ENCODE assay signal across 10 cellular contexts in the genomic region with DNA sequence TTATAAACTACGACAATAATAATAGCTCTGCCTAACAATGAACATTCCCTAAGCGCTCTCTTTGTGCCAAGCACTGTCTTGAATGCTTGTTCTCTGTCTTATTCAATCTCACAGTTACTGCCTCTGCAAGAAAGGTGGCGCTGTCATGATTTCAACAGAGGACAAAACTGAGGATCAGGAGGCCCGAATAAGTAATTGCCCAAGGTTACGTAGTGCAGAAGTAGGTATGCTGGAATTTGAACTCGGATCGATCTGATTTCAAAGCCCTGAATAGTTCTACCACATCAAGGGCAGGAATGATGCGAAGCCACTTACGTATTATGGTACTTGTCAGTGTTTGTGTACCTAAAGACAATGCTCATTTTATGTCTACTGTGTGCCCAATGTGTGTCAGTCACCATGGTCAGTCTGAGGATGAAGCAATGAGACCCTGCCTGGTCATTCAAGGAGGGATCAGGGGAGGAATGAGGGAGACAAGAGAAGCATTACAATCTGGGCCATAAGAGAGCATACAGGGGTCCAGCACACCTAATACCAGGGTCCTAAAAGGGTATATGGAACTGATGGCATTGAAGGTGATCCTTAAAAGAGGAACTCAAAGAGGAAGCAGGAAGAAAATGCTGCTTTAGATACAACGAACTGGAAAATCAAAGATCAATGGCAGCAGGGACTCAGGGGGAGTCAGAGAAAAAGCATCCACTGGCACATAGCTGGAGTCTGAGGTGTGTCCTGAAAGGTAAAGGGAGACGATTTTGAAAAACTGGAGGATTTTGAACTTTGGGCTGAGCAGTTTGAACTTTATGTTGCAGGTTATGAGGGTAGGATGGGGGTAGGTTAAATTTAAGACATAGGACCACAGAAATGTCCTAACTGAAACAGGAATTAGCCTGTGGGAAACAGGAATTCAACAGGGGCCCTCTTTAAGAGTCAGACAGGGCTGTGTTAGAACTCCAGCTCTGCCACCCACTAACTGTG.
DNase-seq lines count a peak whose midpoint lies in the region; ATAC-seq and TF ChIP-seq lines count a peak whose summit lies in the region.
"Had no signal": no experiment of that assay in that cellular context is flagged by ENCODE, and none has a peak within 500 bp of the region (broad histone marks: within the 10 kb centered on the region; RNA-seq: fewer than 3 reads in every experiment).

No MANE protein-coding gene starts in this region.

- H3K4me1 ChIP-seq in foreskin keratinocyte = no peaks in the 10 kb centered on the region

- in situ Hi-C loops in SK-MEL-5 (cut with HindIII; ENCODE audit: low pct_unique_long_range_greater_than_20kb, low sequenced_read_pairs) = no loop called here

- ATAC-seq in foreskin keratinocyte = no peak
- no peak for ATAC-seq in HG03460 (IDR thresholded peaks at IDR 0.05; ENCODE audit: unreplicated experiment)
- ATAC-seq in HG03280 (IDR thresholded peaks at IDR 0.05; ENCODE audit: unreplicated experiment) = no peak

- H3K27ac ChIP-seq in foreskin keratinocyte = no peak overlapping the region
- H3K27ac ChIP-seq: thoracic aorta had no signal

- DNase-seq in H7 (peak; percentile 13), SK-MEL-5 (ENCODE audit: low read depth, low spot score) (peak; percentile 68), foreskin keratinocyte (no peak), retinal pigment epithelial cell (ENCODE audit: low read depth) (peak; percentile 2), SK-N-DZ (ENCODE audit: low spot score) (no peak)
- DNase-seq: activated T-cell treated with anti-CD3 and anti-CD28 coated beads, Interleukin-2, amount 50 U/mL, for 1 hour; NCI-H2107 had no signal

- no peaks in the 10 kb centered on the region for H3K36me3 ChIP-seq in H7 (replicated peaks; ENCODE audit: control insufficient read depth, insufficient read depth, low read length)
- H3K36me3 ChIP-seq: thoracic aorta had no signal

- H3K27me3 ChIP-seq in H7 (ENCODE audit: control insufficient read depth, insufficient read depth, low read length) (no peaks in the 10 kb centered on the region), foreskin keratinocyte (no peaks in the 10 kb centered on the region)

- TF ChIP-seq CTCF in foreskin keratinocyte (conservative IDR thresholded peaks at IDR 0.05) = peak; percentile 11
- peak; percentile 52 for TF ChIP-seq CTCF in retinal pigment epithelial cell (conservative IDR thresholded peaks at IDR 0.05; ENCODE audit: low read depth, low read length)

- no peak overlapping the region for H3K4me3 ChIP-seq in H7 (ENCODE audit: insufficient read depth, low read depth, low read length)
- no peak overlapping the region for H3K4me3 ChIP-seq in retinal pigment epithelial cell (ENCODE audit: low read length)
- H3K4me3 ChIP-seq: thoracic aorta had no signal

Comparison
In these comparisons a context has a peak if more than half of its experiments do, and no peak if none do; other contexts are left out.
1. DNase-seq: peak in H7 (single experiment), SK-MEL-5 (single experiment) and retinal pigment epithelial cell (single experiment); none in foreskin keratinocyte (0 of 2) and SK-N-DZ (single experiment).